Comparison of ENCODE assay signal across 1 cellular context in genomic region chr11:64266339-64266738, GRCh38.
TF ChIP-seq lines count a peak whose summit lies in the region.

No MANE protein-coding gene starts in this region.

TF ChIP-seq in K562, 482 proteins besides CTCF, POLR2A, EP300 and RAD21:
- peak; percentile 13; the same call in 1 of the 2 replicates for TF ChIP-seq RBFOX2 (IDR thresholded peaks at IDR 0.05; ENCODE audit: low read depth, low read length)
- TF ChIP-seq CC2D1A (IDR thresholded peaks at IDR 0.05): no peak
TF ChIP-seq in K562: peak in this region for 1.
